8 cellular contexts compared by ENCODE assay signal in genomic region chr17:7589891-7590611, GRCh38. TPM values are rescaled to one million over a fixed set of nuclear protein-coding genes. Genes with fewer than 3 reads are reported as not detected.
A peak's percentile ranks its signal among the peaks of the same experiment; 100 is the strongest.
DNase-seq lines count a peak whose midpoint lies in the region; ATAC-seq and TF ChIP-seq lines count a peak whose summit lies in the region.

Gene SOX15 (minus strand): TSS chr17:7590094. CDS start chr17:7589676, 418 bp downstream.

- no peak for TF ChIP-seq CTCF in ascending aorta (IDR thresholded peaks at IDR 0.05)

- H3K4me3 ChIP-seq in ascending aorta = peak within 1 kb of the TSS; percentile 54 to 67
- peak within 1 kb of the TSS; percentile 57 for H3K4me3 ChIP-seq in iPS-20b (ENCODE audit: low read length)
- peak within 1 kb of the TSS; percentile 83 to 87 for H3K4me3 ChIP-seq in stomach smooth muscle (ENCODE audit: low read length in 2 of 2)

- H3K27ac ChIP-seq in ascending aorta (peak within 1 kb of the TSS; percentile 23 to 60), iPS-20b (ENCODE audit: low read length) (peak within 1 kb of the TSS; percentile 72), stomach smooth muscle (ENCODE audit: low read length) (peak within 1 kb of the TSS; percentile 71)

- no peak for ATAC-seq in HG03457 (IDR thresholded peaks at IDR 0.05; ENCODE audit: unreplicated experiment)

- peak within 1 kb of the TSS; percentile 66 for H3K9ac ChIP-seq in iPS-20b (ENCODE audit: low read depth, low read length)
- peak within 1 kb of the TSS; percentile 85 to 91 for H3K9ac ChIP-seq in stomach smooth muscle (ENCODE audit: low read length in 2 of 2)

- intact Hi-C loops in ascending aorta (cut with DNase I) = loop anchor here (2.0 to 10.0 kb wide), 3 partner anchors 25 to 585 kb away; partner anchors contain the start of genes FXR2 and TMEM107

- H3K9me3 ChIP-seq in ascending aorta (no peaks in the 10 kb centered on the region), iPS-20b (ENCODE audit: insufficient read depth, low read depth, low read length) (no peaks in the 10 kb centered on the region), stomach smooth muscle (ENCODE audit: control insufficient read depth in 2 of 2, low read length in 2 of 2) (no peaks in the 10 kb centered on the region)

- peaks cover 5 to 15% of the 10 kb centered on the region in 2 donors for H3K4me1 ChIP-seq in ascending aorta
- peaks cover 14% of the 10 kb centered on the region for H3K4me1 ChIP-seq in iPS-20b (ENCODE audit: insufficient read depth, low read length)
- H3K4me1 ChIP-seq in stomach smooth muscle (ENCODE audit: control insufficient read depth, insufficient read depth, low read length) = peaks cover 38% of the 10 kb centered on the region

- DNase-seq in NCI-H146 (lab: John Stamatoyannopoulos, UW) (peak; percentile 10), NCI-H146 treated with DMSO at 0.1 percent for 48 hours (lab: John Stamatoyannopoulos, UW; ENCODE audit: unreplicated experiment) (no peak), ascending aorta (ENCODE audit: low spot score in 2 of 2) (no peak), NCI-H69 (lab: John Stamatoyannopoulos, UW) (no peak), mucosa of gallbladder (ENCODE audit: low spot score) (no peak)

- H3K36me3 ChIP-seq in ascending aorta (peaks cover 39 to 41% of the 10 kb centered on the region in 2 donors), iPS-20b (ENCODE audit: insufficient read depth, low read depth, low read length) (peaks cover 72% of the 10 kb centered on the region), stomach smooth muscle (ENCODE audit: control insufficient read depth in 2 of 2, insufficient read depth in 2 of 2, low read length in 2 of 2) (peaks cover 37 to 46% of the 10 kb centered on the region in 2 donors)

- H3K27me3 ChIP-seq in ascending aorta = no peaks in the 10 kb centered on the region
- no peaks in the 10 kb centered on the region for H3K27me3 ChIP-seq in iPS-20b (ENCODE audit: insufficient read depth, low read length)
- H3K27me3 ChIP-seq in stomach smooth muscle (ENCODE audit: control insufficient read depth in 1 of 2, insufficient read depth in 2 of 2, low read length in 2 of 2) = no peaks in the 10 kb centered on the region

RNA-seq across cellular contexts. Expression of gene SOX15, which starts in this region (rescaled TPM):
- total RNA-seq in ascending aorta (not detected), mucosa of gallbladder (3.1 TPM)
